In genomic region chr12:3975652-3976051, GRCh38 we compare ENCODE assay signal across 14 cellular contexts.
"Had no signal": no experiment of that assay in that cellular context is flagged by ENCODE, and none has a peak within 500 bp of the region (broad histone marks: within the 10 kb centered on the region; RNA-seq: fewer than 3 reads in every experiment).

No MANE protein-coding gene starts in this region.

- H3K9me3 ChIP-seq: psoas muscle, right lobe of liver had no signal

- H3K4me3 Mint-ChIP-seq: activated B cell treated with CpG ODN at 0.5 μM for 24 hours; activated naive CD4-positive, alpha-beta T cell treated with anti-CD3 and anti-CD28 coated beads for 36 hours; nephron had no signal

- H3K27me3 ChIP-seq: right lobe of liver, SJCRH30 had no signal

- H3K9me3 Mint-ChIP-seq: activated naive CD4-positive, alpha-beta T cell treated with anti-CD3 and anti-CD28 coated beads for 36 hours had no signal

- H3K4me1 ChIP-seq: psoas muscle, right lobe of liver had no signal

- DNase-seq: activated B cell treated with CpG ODN at 0.5 μM for 24 hours; activated CD4-positive, alpha-beta T cell treated with anti-CD3 and anti-CD28 coated beads, Interleukin-2, amount 50 U/mL, for 48 hours; anterior cingulate cortex; effector CD8-positive, alpha-beta T cell; foreskin melanocyte; kidney glomerular epithelial cell; left ventricle myocardium superior; mesenchymal stem cell; nucleus accumbens; psoas muscle; right lobe of liver; SJCRH30 had no signal

- H3K27ac Mint-ChIP-seq: activated B cell treated with CpG ODN at 0.5 μM for 24 hours, nephron had no signal

- H3K4me3 ChIP-seq: psoas muscle, right lobe of liver, SJCRH30 had no signal

- H3K36me3 ChIP-seq: right lobe of liver, SJCRH30 had no signal

- ATAC-seq: left ventricle myocardium superior, psoas muscle had no signal

- H3K27ac ChIP-seq: psoas muscle, right lobe of liver, SJCRH30 had no signal
